ENCODE assay signal across 11 cellular contexts in genomic region chr3:39548282-39548681, GRCh38.
"Had no signal": no experiment of that assay in that cellular context is flagged by ENCODE, and none has a peak within 500 bp of the region (broad histone marks: within the 10 kb centered on the region; RNA-seq: fewer than 3 reads in every experiment).

No MANE protein-coding gene starts in this region.

- H3K9me3 ChIP-seq: sigmoid colon, suprapubic skin, upper lobe of left lung had no signal

- DNase-seq: activated effector memory CD4-positive, alpha-beta T cell treated with anti-CD3 and anti-CD28 coated beads, Interleukin-2, amount 50 U/mL, for 16 hours; activated T-cell treated with anti-CD3 and anti-CD28 coated beads, Interleukin-2, amount 50 U/mL, for 1 hour; anterior cingulate cortex; left ventricle myocardium inferior; sigmoid colon; stimulated activated CD4-positive, alpha-beta T cell treated with anti-CD3 and anti-CD28 coated beads, Interleukin-4, amount 100 ng/mL, for 1 hour; stimulated activated CD8-positive, alpha-beta memory T cell treated with anti-CD3 and anti-CD28 coated beads, Interleukin-4, amount 100 ng/mL, for 48 hours; stimulated activated naive CD8-positive, alpha-beta T cell treated with anti-CD3 and anti-CD28 coated beads, Interleukin-15, Interleukin-2, amounts not matched to agents 100 U/mL and 50 U/mL, for 24 hours; upper lobe of left lung had no signal

- H3K36me3 ChIP-seq: left ventricle myocardium inferior, sigmoid colon, suprapubic skin, upper lobe of left lung had no signal

- H3K27me3 ChIP-seq: sigmoid colon, upper lobe of left lung had no signal

- ATAC-seq: activated CD4-positive, CD25-positive, alpha-beta regulatory T cell treated with anti-CD3 and anti-CD28 coated beads, Interleukin-2, amount 50 U/mL, for 24 hours; stimulated activated naive CD8-positive, alpha-beta T cell treated with anti-CD3 and anti-CD28 coated beads, Interleukin-15, Interleukin-2, amounts not matched to agents 100 U/mL and 50 U/mL, for 24 hours had no signal

- H3K27ac ChIP-seq: left ventricle myocardium inferior, sigmoid colon, suprapubic skin, upper lobe of left lung had no signal

- H3K4me1 ChIP-seq: left ventricle myocardium inferior, sigmoid colon, suprapubic skin, upper lobe of left lung had no signal

- H3K4me3 ChIP-seq: left ventricle myocardium inferior, sigmoid colon, suprapubic skin, upper lobe of left lung had no signal
